Comparison of ENCODE assay signal across 31 cellular contexts in genomic region chr1:153251988-153252387, GRCh38. TPM values are rescaled to one million over a fixed set of nuclear protein-coding genes. Genes with fewer than 3 reads are reported as not detected.
"Had no signal": no experiment of that assay in that cellular context is flagged by ENCODE, and none has a peak within 500 bp of the region (broad histone marks: within the 10 kb centered on the region; RNA-seq: fewer than 3 reads in every experiment).

No MANE protein-coding gene starts in this region.

- H3K4me1 ChIP-seq: breast epithelium, gastrocnemius medialis, uterus had no signal

- H3K4me2 ChIP-seq: hepatocyte had no signal

- DNase-seq: activated CD4-positive, alpha-beta T cell treated with anti-CD3 and anti-CD28 coated beads, Interleukin-2, amount 50 U/mL, for 1 hour; activated CD8-positive, alpha-beta T cell treated with anti-CD3 and anti-CD28 coated beads for 36 hours; activated naive CD8-positive, alpha-beta T cell treated with anti-CD3 and anti-CD28 coated beads, Interleukin-2, amount 50 U/mL, for 24 hours; activated T-cell treated with anti-CD3 and anti-CD28 coated beads, Interleukin-2, amount 50 U/mL, for 4 hours; central memory CD4-positive, alpha-beta T cell; gastrocnemius medialis; islet precursor cell; left ventricle myocardium superior; naive B cell; nephron progenitor cell; stimulated activated CD4-positive, alpha-beta T cell treated with anti-CD3 and anti-CD28 coated beads, Interleukin-12 subunit alpha, Interleukin-12 subunit beta, amount 100 ng/mL, for 4 hours; stimulated activated CD4-positive, alpha-beta T cell treated with anti-CD3 and anti-CD28 coated beads, Interleukin-4, amount 100 ng/mL, for 1 hour; stimulated activated naive CD8-positive, alpha-beta T cell treated with anti-CD3 and anti-CD28 coated beads, Interleukin-15, amount 100 ng/mL, for 72 hours; substantia nigra; T-helper 17 cell; T1000; uterus had no signal

- ATAC-seq: activated CD8-positive, alpha-beta T cell treated with anti-CD3 and anti-CD28 coated beads for 36 hours; activated naive CD8-positive, alpha-beta T cell treated with anti-CD3 and anti-CD28 coated beads, Interleukin-2, amount 50 U/mL, for 24 hours; activated T-cell treated with anti-CD3 and anti-CD28 coated beads, Interleukin-2, amount 50 U/mL, for 4 hours; activated T-helper 17 cell treated with anti-CD3 and anti-CD28 coated beads, Interleukin-2, amount 50 U/mL, for 72 hours; gastrocnemius medialis; left ventricle myocardium superior; sciatic nerve; stimulated activated naive CD8-positive, alpha-beta T cell treated with anti-CD3 and anti-CD28 coated beads, Interleukin-15, amount 100 ng/mL, for 72 hours; T-helper 17 cell; WTC11 had no signal

- H3K36me3 ChIP-seq: breast epithelium, gastrocnemius medialis, neutrophil, uterus had no signal

- H3K4me3 ChIP-seq: breast epithelium, gastrocnemius medialis, hepatocyte, skin epidermis, uterus had no signal

- H3K27ac ChIP-seq: breast epithelium, epithelial cell of prostate, gastrocnemius medialis, hepatocyte, neutrophil, uterus had no signal

- H3K27me3 ChIP-seq: breast epithelium, hepatocyte, uterus had no signal

- FAIRE-seq: endometrium had no signal

- H3K79me2 ChIP-seq: hepatocyte had no signal

- H3K9me3 ChIP-seq: breast epithelium, gastrocnemius medialis, neutrophil, uterus had no signal

- H2AFZ ChIP-seq: hepatocyte had no signal

RNA-seq across cellular contexts. Expression of gene LORICRIN, which starts 7.5 kb away (rescaled TPM):
- total RNA-seq: activated CD8-positive, alpha-beta T cell treated with anti-CD3 and anti-CD28 coated beads for 36 hours; activated T-cell treated with anti-CD3 and anti-CD28 coated beads, Interleukin-2, amount 50 U/mL, for 4 hours; activated T-helper 17 cell treated with anti-CD3 and anti-CD28 coated beads, Interleukin-2, amount 50 U/mL, for 72 hours; breast epithelium; gastrocnemius medialis; hepatocyte; left ventricle myocardium superior; lung microvascular endothelial cell; mesothelial cell of epicardium; osteocyte; progenitor cell of endocrine pancreas; renal cortical epithelial cell; sciatic nerve; T-helper 17 cell; uterus; WTC11 had no signal
- polyA plus RNA-seq: hepatocyte had no signal

RNA-seq across cellular contexts. Expression of gene PRR9, which starts 34.6 kb away (rescaled TPM):
- total RNA-seq: activated CD8-positive, alpha-beta T cell treated with anti-CD3 and anti-CD28 coated beads for 36 hours; activated T-cell treated with anti-CD3 and anti-CD28 coated beads, Interleukin-2, amount 50 U/mL, for 4 hours; activated T-helper 17 cell treated with anti-CD3 and anti-CD28 coated beads, Interleukin-2, amount 50 U/mL, for 72 hours; breast epithelium; gastrocnemius medialis; hepatocyte; left ventricle myocardium superior; lung microvascular endothelial cell; mesothelial cell of epicardium; osteocyte; progenitor cell of endocrine pancreas; renal cortical epithelial cell; sciatic nerve; T-helper 17 cell; uterus; WTC11 had no signal
- polyA plus RNA-seq: hepatocyte had no signal

RNA-seq across cellular contexts. Expression of gene LELP1, which starts 48.8 kb away (rescaled TPM):
- total RNA-seq: activated CD8-positive, alpha-beta T cell treated with anti-CD3 and anti-CD28 coated beads for 36 hours; activated T-cell treated with anti-CD3 and anti-CD28 coated beads, Interleukin-2, amount 50 U/mL, for 4 hours; activated T-helper 17 cell treated with anti-CD3 and anti-CD28 coated beads, Interleukin-2, amount 50 U/mL, for 72 hours; breast epithelium; gastrocnemius medialis; hepatocyte; left ventricle myocardium superior; lung microvascular endothelial cell; mesothelial cell of epicardium; osteocyte; progenitor cell of endocrine pancreas; renal cortical epithelial cell; sciatic nerve; T-helper 17 cell; uterus; WTC11 had no signal
- polyA plus RNA-seq: hepatocyte had no signal
